ENCODE assay signal across 8 cellular contexts in the genomic region with DNA sequence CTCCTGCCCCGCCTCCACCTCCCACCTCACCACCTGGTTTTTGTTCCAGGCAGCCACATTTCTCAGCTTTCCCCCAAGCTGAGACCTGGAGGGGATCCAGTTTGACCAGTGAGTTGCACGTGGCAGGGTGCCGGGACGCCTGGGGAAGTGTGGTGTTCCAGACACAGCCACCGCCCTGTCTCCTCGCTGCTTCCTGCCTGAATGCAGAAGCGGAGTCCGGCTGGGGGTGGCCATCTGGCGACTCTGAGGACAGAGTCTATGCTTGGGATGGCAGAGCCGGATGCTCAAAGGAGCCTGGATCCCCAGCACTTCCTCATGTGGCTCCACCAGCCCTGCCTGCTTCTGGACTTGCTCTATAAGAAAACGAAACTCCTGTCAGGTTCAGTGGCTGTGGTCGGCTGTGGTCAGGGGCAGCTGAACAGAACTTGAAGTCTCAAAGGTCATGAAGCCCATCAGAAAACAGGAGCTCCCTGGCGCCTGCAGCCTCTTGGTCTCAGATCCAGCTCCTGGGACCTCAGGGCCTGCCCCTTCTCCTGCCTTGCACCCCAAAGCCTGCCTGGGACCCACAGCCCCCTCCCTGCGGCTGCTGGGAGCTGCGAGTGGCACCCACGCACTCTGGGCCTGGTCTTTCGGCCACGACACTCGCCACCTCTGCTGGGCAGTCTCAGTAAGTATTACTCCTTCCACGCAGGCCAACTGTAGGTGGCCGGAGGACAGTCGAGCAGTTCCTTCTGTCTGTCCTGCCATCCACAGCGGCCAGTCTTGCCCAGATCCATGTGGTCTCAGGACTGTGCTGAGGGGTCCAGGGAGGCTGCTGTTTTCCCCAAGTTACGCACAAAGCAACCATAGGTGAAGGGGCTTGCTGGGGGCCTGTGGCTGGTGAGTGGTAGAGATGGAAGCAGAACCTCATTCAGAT.
DNase-seq lines count a peak whose midpoint lies in the region; ATAC-seq and TF ChIP-seq lines count a peak whose summit lies in the region.

No MANE protein-coding gene starts in this region.

- H2BK120ac ChIP-seq in mesendoderm (ENCODE audit: low read depth, low read length), result no peak overlapping the region

- no peak overlapping the region for H2AK5ac ChIP-seq in mesendoderm (ENCODE audit: low read length)

- peaks cover 20% of the 10 kb centered on the region for H3K4me1 ChIP-seq in DOHH2 (ENCODE audit: control insufficient read depth, low read length)
- peaks cover 4 to 21% of the 10 kb centered on the region in 2 donors for H3K4me1 ChIP-seq in uterus
- H3K4me1 ChIP-seq in mesendoderm (ENCODE audit: control insufficient read depth, low read depth, low read length), result no peaks in the 10 kb centered on the region

- no peaks in the 10 kb centered on the region for H3F3A ChIP-seq in DOHH2 (ENCODE audit: control insufficient read depth, insufficient read depth)

- no peak for TF ChIP-seq POLR2A in uterus (IDR thresholded peaks at IDR 0.05)

- H3K9me3 ChIP-seq in DOHH2 (ENCODE audit: control insufficient read depth, insufficient read depth, low read length) (no peaks in the 10 kb centered on the region), uterus (no peaks in the 10 kb centered on the region)

- H3K18ac ChIP-seq in mesendoderm (ENCODE audit: low read length), result no peak overlapping the region

- H3K27me3 ChIP-seq in DOHH2 (ENCODE audit: control insufficient read depth, low read length) (no peaks in the 10 kb centered on the region), uterus (no peaks in the 10 kb centered on the region), mesendoderm (ENCODE audit: insufficient read depth, low read length, poor library complexity) (no peaks in the 10 kb centered on the region)

- TF ChIP-seq CTCF in DOHH2 (IDR thresholded peaks at IDR 0.05; ENCODE audit: low read depth, low read length, poor library complexity, severe bottlenecking) (no peak), astrocyte of the spinal cord (IDR thresholded peaks at IDR 0.05; ENCODE audit: low read depth, low read length) (no peak), uterus (IDR thresholded peaks at IDR 0.05) (peak in 1 of 4 experiments; percentile 3)

- in situ Hi-C loops in astrocyte of the spinal cord (cut with HindIII; ENCODE audit: low sequenced_read_pairs), result no loop called here

- no peaks in the 10 kb centered on the region for H3K79me1 ChIP-seq in mesendoderm (ENCODE audit: low read length)

- H3K9ac ChIP-seq in mesendoderm (ENCODE audit: low read length), result no peak overlapping the region

- intact Hi-C loops in uterus (cut with DNase I; ENCODE audit: low total_unique reads), result no loop called here

- H4K8ac ChIP-seq in mesendoderm (ENCODE audit: low read depth, low read length), result no peak overlapping the region

- no peak overlapping the region for H2BK15ac ChIP-seq in mesendoderm (replicated peaks; ENCODE audit: low read depth)

- H3K4me3 ChIP-seq in DOHH2 (ENCODE audit: low read length) (no peak overlapping the region), astrocyte of the spinal cord (ENCODE audit: low read depth, low read length) (no peak overlapping the region), uterus (no peak overlapping the region), mesendoderm (ENCODE audit: low read length) (no peak overlapping the region)

- H3K4ac ChIP-seq in mesendoderm (ENCODE audit: low read depth, low read length), result no peak overlapping the region

- H3K27ac ChIP-seq in DOHH2 (ENCODE audit: low read depth, low read length) (no peak overlapping the region), uterus (peak overlapping the region; percentile 90 to 96), mesendoderm (ENCODE audit: low read depth, low read length) (no peak overlapping the region)

- no peak overlapping the region for H4K5ac ChIP-seq in mesendoderm (ENCODE audit: low read length)

- no peaks in the 10 kb centered on the region for H3K9me2 ChIP-seq in DOHH2 (replicated peaks; ENCODE audit: control insufficient read depth, low read length)

- H3K79me2 ChIP-seq in DOHH2 (ENCODE audit: control insufficient read depth, low read length), result no peaks in the 10 kb centered on the region
- H3K79me2 ChIP-seq in mesendoderm (ENCODE audit: control insufficient read depth, insufficient read depth, low read length), result no peaks in the 10 kb centered on the region

- no CpG with 5 or more reads among the region's 24 CpGs for WGBS in mesendoderm (ENCODE audit: extremely low coverage, insufficient coverage, low lambda C conversion rate)

- DNase-seq in astrocyte of the spinal cord (ENCODE audit: low read depth, low spot score) (peak; percentile 62), medulla oblongata (ENCODE audit: extremely low spot score) (peak; percentile 83), uterus (peak; percentile 55 to 84), DMS114 treated with DMSO at 0.1 percent for 48 hours (lab: John Stamatoyannopoulos, UW; ENCODE audit: unreplicated experiment) (no peak), mesendoderm (no peak)

- no peaks in the 10 kb centered on the region for H3K36me3 ChIP-seq in DOHH2 (ENCODE audit: control insufficient read depth, low read length)
- no peaks in the 10 kb centered on the region for H3K36me3 ChIP-seq in uterus
- no peaks in the 10 kb centered on the region for H3K36me3 ChIP-seq in mesendoderm (ENCODE audit: control insufficient read depth, insufficient read depth, low read length)

- no peak overlapping the region for H3K56ac ChIP-seq in mesendoderm (ENCODE audit: low read length)

- H3K23ac ChIP-seq in mesendoderm (ENCODE audit: low read length), result no peak overlapping the region

- no peak overlapping the region for H2BK5ac ChIP-seq in mesendoderm (ENCODE audit: low read length)

- ATAC-seq in GM19438 (IDR thresholded peaks at IDR 0.05; ENCODE audit: low read depth, unreplicated experiment), result peak; percentile 89
- ATAC-seq in HG03457 (IDR thresholded peaks at IDR 0.05; ENCODE audit: unreplicated experiment), result peak; percentile 65

- H4K20me1 ChIP-seq in DOHH2 (ENCODE audit: control insufficient read depth, insufficient read depth, low read depth, low read length), result no peaks in the 10 kb centered on the region

- peak overlapping the region; percentile 7; the same call in 1 of the 2 replicates for H3K4me2 ChIP-seq in DOHH2 (ENCODE audit: low read length)
- no peak overlapping the region for H3K4me2 ChIP-seq in mesendoderm (ENCODE audit: low read length)

Comparison
In these comparisons a context has a peak if more than half of its experiments do, and no peak if none do; other contexts are left out.
1. H3K27ac ChIP-seq: peak in uterus (2 of 2); none in DOHH2 (single experiment) and mesendoderm (single experiment).
2. DNase-seq: peak in astrocyte of the spinal cord (single experiment), medulla oblongata (single experiment) and uterus (2 of 2); none in DMS114 treated with DMSO at 0.1 percent for 48 hours (single experiment) and mesendoderm (single experiment).